In the genomic region with DNA sequence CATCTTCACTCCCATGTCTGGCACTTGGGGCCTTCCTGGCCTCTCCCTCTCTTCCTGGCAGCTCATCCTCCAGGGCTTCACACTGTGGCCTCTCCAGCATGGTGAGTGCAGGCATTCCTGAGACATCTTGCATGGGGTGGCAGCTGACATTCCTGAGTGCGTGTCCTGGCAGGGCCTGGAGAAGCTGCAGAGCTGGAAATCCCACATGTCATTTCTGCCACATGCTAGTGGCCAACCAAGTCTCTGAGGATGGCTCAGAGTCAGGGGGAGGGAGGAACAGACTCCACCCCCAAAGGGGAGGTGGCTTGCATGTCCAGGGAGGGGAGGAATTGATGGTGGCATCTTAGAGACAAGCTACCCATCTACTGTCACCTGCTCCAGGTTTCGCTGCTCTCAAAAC, we compare ENCODE assay signal across 2 cellular contexts.
TF ChIP-seq lines count a peak whose summit lies in the region.

No MANE protein-coding gene starts in this region.

TF ChIP-seq in IMR-90, 13 proteins besides CTCF, POLR2A, EP300 and RAD21:
- TF ChIP-seq CHD1 (IDR thresholded peaks at IDR 0.05; ENCODE audit: low read depth, low read length) (no peak), NFE2L2 (IDR thresholded peaks at IDR 0.05; ENCODE audit: low read depth, low read length) (no peak), CEBPB (IDR thresholded peaks at IDR 0.05; ENCODE audit: low read depth, low read length) (no peak), MAZ (IDR thresholded peaks at IDR 0.05; ENCODE audit: borderline replicate concordance, low read depth, low read length) (no peak), MAFK (IDR thresholded peaks at IDR 0.05; ENCODE audit: low read depth, low read length) (no peak), RCOR1 (IDR thresholded peaks at IDR 0.05; ENCODE audit: insufficient replicate concordance, low read length) (no peak)
- TF ChIP-seq, protein P1, sequence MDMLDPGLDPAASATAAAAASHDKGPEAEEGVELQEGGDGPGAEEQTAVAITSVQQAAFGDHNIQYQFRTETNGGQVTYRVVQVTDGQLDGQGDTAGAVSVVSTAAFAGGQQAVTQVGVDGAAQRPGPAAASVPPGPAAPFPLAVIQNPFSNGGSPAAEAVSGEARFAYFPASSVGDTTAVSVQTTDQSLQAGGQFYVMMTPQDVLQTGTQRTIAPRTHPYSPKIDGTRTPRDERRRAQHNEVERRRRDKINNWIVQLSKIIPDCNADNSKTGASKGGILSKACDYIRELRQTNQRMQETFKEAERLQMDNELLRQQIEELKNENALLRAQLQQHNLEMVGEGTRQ (IDR thresholded peaks at IDR 0.05; ENCODE audit: low read depth, low read length): no peak
- TF ChIP-seq, protein P2, sequence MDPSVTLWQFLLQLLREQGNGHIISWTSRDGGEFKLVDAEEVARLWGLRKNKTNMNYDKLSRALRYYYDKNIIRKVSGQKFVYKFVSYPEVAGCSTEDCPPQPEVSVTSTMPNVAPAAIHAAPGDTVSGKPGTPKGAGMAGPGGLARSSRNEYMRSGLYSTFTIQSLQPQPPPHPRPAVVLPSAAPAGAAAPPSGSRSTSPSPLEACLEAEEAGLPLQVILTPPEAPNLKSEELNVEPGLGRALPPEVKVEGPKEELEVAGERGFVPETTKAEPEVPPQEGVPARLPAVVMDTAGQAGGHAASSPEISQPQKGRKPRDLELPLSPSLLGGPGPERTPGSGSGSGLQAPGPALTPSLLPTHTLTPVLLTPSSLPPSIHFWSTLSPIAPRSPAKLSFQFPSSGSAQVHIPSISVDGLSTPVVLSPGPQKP (IDR thresholded peaks at IDR 0.05; ENCODE audit: borderline replicate concordance, low read depth, low read length): no peak

TF ChIP-seq in HEK293T, 16 proteins besides CTCF, POLR2A, EP300 and RAD21:
- TF ChIP-seq FOXM1 (IDR thresholded peaks at IDR 0.05; ENCODE audit: borderline replicate concordance) (no peak), FOXA1 (IDR thresholded peaks at IDR 0.05) (no peak), TARDBP (IDR thresholded peaks at IDR 0.05) (no peak), HDGF (IDR thresholded peaks at IDR 0.05; ENCODE audit: borderline replicate concordance) (no peak)
TF ChIP-seq in HEK293T: peak in this region for 0.
